Comparison of ENCODE assay signal across 8 cellular contexts in genomic region chr1:1399870-1400575, GRCh38. TPM values are rescaled to one million over a fixed set of nuclear protein-coding genes. Genes with fewer than 3 reads are reported as not detected.
DNase-seq lines count a peak whose midpoint lies in the region; ATAC-seq and TF ChIP-seq lines count a peak whose summit lies in the region.

No MANE protein-coding gene starts in this region.

- H3K9me3 Mint-ChIP-seq in brain: no peaks in the 10 kb centered on the region

- H4K20me1 ChIP-seq in KMS-11 (ENCODE audit: insufficient read depth): no peaks in the 10 kb centered on the region

- no peak for TF ChIP-seq EP300 in transverse colon (IDR thresholded peaks at IDR 0.05; ENCODE audit: low read depth)

- TF ChIP-seq POLR2A in transverse colon (IDR thresholded peaks at IDR 0.05): no peak

- H3K4me3 ChIP-seq in KMS-11 (IDR thresholded peaks at IDR 0.05; ENCODE audit: insufficient read depth, low read depth, low read length) (peak overlapping the region; percentile 93), liver (ENCODE audit: low read depth in 1 of 3, low read length in 3 of 3) (peak overlapping the region; percentile 92 to 99 (median 93)), transverse colon (peak overlapping the region; percentile 79 to 98 (median 87))

- H3K4me1 Mint-ChIP-seq in brain: peaks cover 45% of the 10 kb centered on the region

- H3K36me3 Mint-ChIP-seq in brain: peaks cover 54% of the 10 kb centered on the region

- H3K27ac Mint-ChIP-seq in brain: peak overlapping the region in 4 of 5 experiments; percentile 79 to 97 (median 90)

- peak; percentile 59 for DNase-seq in NCI-H2227 (lab: John Stamatoyannopoulos, UW; ENCODE audit: unreplicated experiment)
- DNase-seq in NCI-H2227 treated with DMSO at 0.1 percent for 48 hours (lab: John Stamatoyannopoulos, UW): no peak
- DNase-seq in transverse colon: no peak
- no peak for DNase-seq in NCI-H446 (lab: John Stamatoyannopoulos, UW)

- ATAC-seq in HG03457 (IDR thresholded peaks at IDR 0.05; ENCODE audit: unreplicated experiment): no peak

- peaks cover 74% of the 10 kb centered on the region for H3K79me2 ChIP-seq in KMS-11 (ENCODE audit: insufficient read depth, low read depth)

- no peak for TF ChIP-seq RAD21 in liver (IDR thresholded peaks at IDR 0.05)

- H3K4me1 ChIP-seq in KMS-11 (ENCODE audit: low read depth, poor library complexity, severe bottlenecking): peaks cover 42% of the 10 kb centered on the region
- peaks cover 4 to 56% (median 46%) of the 10 kb centered on the region in 4 donors for H3K4me1 ChIP-seq in liver (ENCODE audit: control insufficient read depth in 4 of 4, insufficient read depth in 4 of 4, low read length in 3 of 4)
- H3K4me1 ChIP-seq in transverse colon: peaks cover 15 to 32% (median 25%) of the 10 kb centered on the region in 4 donors

- intact Hi-C loops in transverse colon (cut with DNase I; ENCODE audit: low total_unique reads): loop anchor here (5.0 kb wide), 1 partner anchor 37 kb away; the partner anchor contains the start of gene VWA1

- peak overlapping the region; percentile 88 to 93 (median 92) for H3K4me3 Mint-ChIP-seq in brain

- H3K27me3 ChIP-seq in KMS-11 (ENCODE audit: insufficient read depth, low read depth) (no peaks in the 10 kb centered on the region), liver (ENCODE audit: control insufficient read depth in 4 of 4, insufficient read depth in 4 of 4, low read length in 3 of 4) (no peaks in the 10 kb centered on the region), transverse colon (no peaks in the 10 kb centered on the region)

- H3K36me3 ChIP-seq in KMS-11 (ENCODE audit: insufficient read depth) (peaks cover 11% of the 10 kb centered on the region; the same call in 1 of the 2 replicates), liver (ENCODE audit: control insufficient read depth in 4 of 4, insufficient read depth in 3 of 4, low read depth in 1 of 4, low read length in 3 of 4) (peaks cover 12 to 31% (median 21%) of the 10 kb centered on the region in 4 donors), transverse colon (peaks cover 0 to 18% (median 7%) of the 10 kb centered on the region in 4 donors)

- H3K9ac ChIP-seq in KMS-11 (peak overlapping the region; percentile 90), liver (ENCODE audit: low read depth in 1 of 2, low read length in 2 of 2) (peak overlapping the region; percentile 75 to 82)

- H3K27ac ChIP-seq in KMS-11 (peak overlapping the region; percentile 43), liver (ENCODE audit: low read depth in 1 of 2, low read length in 2 of 2) (peak overlapping the region; percentile 73 to 75), transverse colon (peak overlapping the region; percentile 86 to 94 (median 89))

- peaks cover 4% of the 10 kb centered on the region for H3K27me3 Mint-ChIP-seq in brain

- H3K4me2 ChIP-seq in KMS-11: peak overlapping the region; percentile 83

- H3K9me3 ChIP-seq in liver (ENCODE audit: control insufficient read depth in 4 of 4, low read length in 3 of 4): no peaks in the 10 kb centered on the region
- H3K9me3 ChIP-seq in transverse colon: no peaks in the 10 kb centered on the region

- WGBS in liver: 3% methylated on average over 34 of the region's 34 CpGs
- 0 to 5% methylated on average over 1 to 34 of the region's 34 CpGs for WGBS in transverse colon (ENCODE audit: low coverage in 1 of 2), 2 donors

- TF ChIP-seq CTCF in KMS-11 (conservative IDR thresholded peaks at IDR 0.05; ENCODE audit: low read depth, low read length): no peak; the same call in 1 of the 2 replicates
- no peak for TF ChIP-seq CTCF in brain (conservative IDR thresholded peaks at IDR 0.05)
- TF ChIP-seq CTCF in liver (IDR thresholded peaks at IDR 0.05; ENCODE audit: low read depth, low read length, missing input control): no peak
- no peak for TF ChIP-seq CTCF in transverse colon (IDR thresholded peaks at IDR 0.05)

- in situ Hi-C loops in transverse colon (cut with MboI; ENCODE audit: low pct_ligation_motif_present in 1 of 4, low pct_unique_long_range_greater_than_20kb in 1 of 4, low sequenced_read_pairs in 3 of 4): no loop called here

- H2AFZ ChIP-seq in KMS-11 (ENCODE audit: low read depth): peak overlapping the region; percentile 37; the same call in 1 of the 2 replicates

TF ChIP-seq in liver, 16 proteins besides CTCF, POLR2A, EP300 and RAD21:
- no peak for TF ChIP-seq YY1 (IDR thresholded peaks at IDR 0.05)
- no peak for TF ChIP-seq GABPA (IDR thresholded peaks at IDR 0.05 in 1 of 2, conservative IDR thresholded peaks at IDR 0.05 in 1 of 2)
- no peak for TF ChIP-seq FOXA2 (IDR thresholded peaks at IDR 0.05)
- TF ChIP-seq ZBTB33 (IDR thresholded peaks at IDR 0.05): no peak
- TF ChIP-seq FOXA1 (IDR thresholded peaks at IDR 0.05): no peak
TF ChIP-seq in liver: peak in this region for 0.

RNA-seq across cellular contexts. Expression of gene CCNL2, which starts 0.9 kb away (rescaled TPM):
- polyA plus RNA-seq in brain (ENCODE audit: insufficient read depth, low read depth, low replicate concordance): 19.4 TPM
- 100 to 1,000 TPM in 1 of 2 donors, 10 to 100 TPM in 1; 47.3 to 170 TPM for total RNA-seq in liver
- 100 to 1,000 TPM in 1 of 2 donors, 10 to 100 TPM in 1; 46.4 to 160 TPM for polyA plus RNA-seq in liver
- total RNA-seq in transverse colon: 100 to 1,000 TPM; 169 to 657 (median 349) TPM

RNA-seq across cellular contexts. Expression of gene MRPL20, which starts 7.1 kb away (rescaled TPM):
- polyA plus RNA-seq in brain (ENCODE audit: insufficient read depth, low read depth, low replicate concordance): 152 TPM
- total RNA-seq in liver: 10 to 100 TPM; 47.8 to 47.9 TPM
- 100 to 1,000 TPM; 100 to 170 TPM for polyA plus RNA-seq in liver
- total RNA-seq in transverse colon: 100 to 1,000 TPM in 1 of 4 donors, 10 to 100 TPM in 3; 40.0 to 183 (median 97.0) TPM

RNA-seq across cellular contexts. Expression of gene ANKRD65, which starts 21.1 kb away (rescaled TPM):
- polyA plus RNA-seq in brain (ENCODE audit: insufficient read depth, low read depth, low replicate concordance): 54.3 TPM
- under 1 TPM; 0.14 to 0.17 TPM for total RNA-seq in liver
- polyA plus RNA-seq in liver: under 1 TPM; 0.30 to 0.31 TPM
- total RNA-seq in transverse colon: 1 to 10 TPM in 3 of 4 donors, under 1 TPM in 1; 0.80 to 4.5 (median 1.9) TPM

RNA-seq across cellular contexts. Expression of gene AURKAIP1, which starts 25.0 kb away (rescaled TPM):
- polyA plus RNA-seq in brain (ENCODE audit: insufficient read depth, low read depth, low replicate concordance): 217 TPM
- 10 to 100 TPM; 38.4 to 52.6 TPM for total RNA-seq in liver
- 100 to 1,000 TPM; 143 to 175 TPM for polyA plus RNA-seq in liver
- 100 to 1,000 TPM; 110 to 197 (median 167) TPM for total RNA-seq in transverse colon

RNA-seq across cellular contexts. Expression of gene VWA1, which starts 35.5 kb away (rescaled TPM):
- polyA plus RNA-seq in brain (ENCODE audit: insufficient read depth, low read depth, low replicate concordance): 108 TPM
- 10 to 100 TPM; 22.8 to 41.6 TPM for total RNA-seq in liver
- polyA plus RNA-seq in liver: 10 to 100 TPM; 18.3 to 81.3 TPM
- total RNA-seq in transverse colon: 10 to 100 TPM; 29.4 to 82.0 (median 51.6) TPM
